Comparison of ENCODE assay signal across 1 cellular context in genomic region chr19:35040826-35041547, GRCh38.
TF ChIP-seq lines count a peak whose summit lies in the region.

No MANE protein-coding gene starts in this region.

TF ChIP-seq in HepG2, 621 proteins besides CTCF, POLR2A, EP300 and RAD21 (continued from another document and continues in another):
- TF ChIP-seq ZBTB40 (IDR thresholded peaks at IDR 0.05) = no peak
- TF ChIP-seq ZBTB40 (CRISPR knock-in tag; IDR thresholded peaks at IDR 0.05) = peak; percentile 93
- TF ChIP-seq, protein P1, sequence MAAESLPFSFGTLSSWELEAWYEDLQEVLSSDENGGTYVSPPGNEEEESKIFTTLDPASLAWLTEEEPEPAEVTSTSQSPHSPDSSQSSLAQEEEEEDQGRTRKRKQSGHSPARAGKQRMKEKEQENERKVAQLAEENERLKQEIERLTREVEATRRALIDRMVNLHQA (CRISPR knock-in tag; IDR thresholded peaks at IDR 0.05) = no peak
- peak; percentile 96 for TF ChIP-seq CCDC6 (CRISPR knock-in tag; IDR thresholded peaks at IDR 0.05)
- TF ChIP-seq POGZ (CRISPR knock-in tag; IDR thresholded peaks at IDR 0.05) = peak; percentile 87
- TF ChIP-seq ERF (CRISPR knock-in tag; IDR thresholded peaks at IDR 0.05) = peak; percentile 95
- TF ChIP-seq ETV5 (CRISPR knock-in tag; IDR thresholded peaks at IDR 0.05; ENCODE audit: borderline replicate concordance) = peak; percentile 100
- TF ChIP-seq, protein P2, sequence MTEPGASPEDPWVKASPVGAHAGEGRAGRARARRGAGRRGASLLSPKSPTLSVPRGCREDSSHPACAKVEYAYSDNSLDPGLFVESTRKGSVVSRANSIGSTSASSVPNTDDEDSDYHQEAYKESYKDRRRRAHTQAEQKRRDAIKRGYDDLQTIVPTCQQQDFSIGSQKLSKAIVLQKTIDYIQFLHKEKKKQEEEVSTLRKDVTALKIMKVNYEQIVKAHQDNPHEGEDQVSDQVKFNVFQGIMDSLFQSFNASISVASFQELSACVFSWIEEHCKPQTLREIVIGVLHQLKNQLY (CRISPR knock-in tag; IDR thresholded peaks at IDR 0.05) = peak; percentile 86
- TF ChIP-seq ZBTB4 (CRISPR knock-in tag; IDR thresholded peaks at IDR 0.05; ENCODE audit: borderline replicate concordance) = peak; percentile 81; the same call in 1 of the 2 replicates
- TF ChIP-seq NPAS2 (CRISPR knock-in tag; IDR thresholded peaks at IDR 0.05; ENCODE audit: borderline replicate concordance) = no peak
- TF ChIP-seq ZNF24 (IDR thresholded peaks at IDR 0.05) = no peak
- peak; percentile 87; the same call in 1 of the 2 replicates for TF ChIP-seq ZNF773 (CRISPR knock-in tag; IDR thresholded peaks at IDR 0.05; ENCODE audit: borderline replicate concordance)
- TF ChIP-seq, protein P3, sequence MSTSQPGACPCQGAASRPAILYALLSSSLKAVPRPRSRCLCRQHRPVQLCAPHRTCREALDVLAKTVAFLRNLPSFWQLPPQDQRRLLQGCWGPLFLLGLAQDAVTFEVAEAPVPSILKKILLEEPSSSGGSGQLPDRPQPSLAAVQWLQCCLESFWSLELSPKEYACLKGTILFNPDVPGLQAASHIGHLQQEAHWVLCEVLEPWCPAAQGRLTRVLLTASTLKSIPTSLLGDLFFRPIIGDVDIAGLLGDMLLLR (CRISPR knock-in tag; IDR thresholded peaks at IDR 0.05) = 0 out of 2 replicates have a peak, but pooled peaks have one; percentile 72
- TF ChIP-seq LCORL (IDR thresholded peaks at IDR 0.05) = peak; percentile 81
- TF ChIP-seq LCORL (CRISPR knock-in tag; IDR thresholded peaks at IDR 0.05) = peak; percentile 100
- TF ChIP-seq FOSL2 (CRISPR knock-in tag; IDR thresholded peaks at IDR 0.05) = peak; percentile 74
- 0 out of 2 replicates have a peak, but pooled peaks have one; percentile 35 for TF ChIP-seq LBX2 (CRISPR knock-in tag; IDR thresholded peaks at IDR 0.05; ENCODE audit: borderline replicate concordance)
- 0 out of 2 replicates have a peak, but pooled peaks have one; percentile 82 for TF ChIP-seq ZNF503 (CRISPR knock-in tag; IDR thresholded peaks at IDR 0.05)
- peak; percentile 16; the same call in 1 of the 2 replicates for TF ChIP-seq ZNF557 (CRISPR knock-in tag; IDR thresholded peaks at IDR 0.05)
- TF ChIP-seq SNRNP70 (IDR thresholded peaks at IDR 0.05; ENCODE audit: low read depth, low read length) = no peak
- peak; percentile 83; the same call in 1 of the 2 replicates for TF ChIP-seq ZNF20 (CRISPR knock-in tag; IDR thresholded peaks at IDR 0.05)
- 0 out of 2 replicates have a peak, but pooled peaks have one; percentile 38 for TF ChIP-seq HNRNPUL1 (IDR thresholded peaks at IDR 0.05; ENCODE audit: low read depth, low read length)
- peak; percentile 74 for TF ChIP-seq ZNF816 (CRISPR knock-in tag; IDR thresholded peaks at IDR 0.05; ENCODE audit: borderline replicate concordance)
- TF ChIP-seq STAG1 (CRISPR knock-in tag; IDR thresholded peaks at IDR 0.05) = peak; percentile 19; the same call in 1 of the 2 replicates
- TF ChIP-seq, protein P4, sequence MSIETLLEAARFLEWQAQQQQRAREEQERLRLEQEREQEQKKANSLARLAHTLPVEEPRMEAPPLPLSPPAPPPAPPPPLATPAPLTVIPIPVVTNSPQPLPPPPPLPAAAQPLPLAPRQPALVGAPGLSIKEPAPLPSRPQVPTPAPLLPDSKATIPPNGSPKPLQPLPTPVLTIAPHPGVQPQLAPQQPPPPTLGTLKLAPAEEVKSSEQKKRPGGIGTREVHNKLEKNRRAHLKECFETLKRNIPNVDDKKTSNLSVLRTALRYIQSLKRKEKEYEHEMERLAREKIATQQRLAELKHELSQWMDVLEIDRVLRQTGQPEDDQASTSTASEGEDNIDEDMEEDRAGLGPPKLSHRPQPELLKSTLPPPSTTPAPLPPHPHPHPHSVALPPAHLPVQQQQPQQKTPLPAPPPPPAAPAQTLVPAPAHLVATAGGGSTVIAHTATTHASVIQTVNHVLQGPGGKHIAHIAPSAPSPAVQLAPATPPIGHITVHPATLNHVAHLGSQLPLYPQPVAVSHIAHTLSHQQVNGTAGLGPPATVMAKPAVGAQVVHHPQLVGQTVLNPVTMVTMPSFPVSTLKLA (IDR thresholded peaks at IDR 0.05) = peak; percentile 67
- TF ChIP-seq CBFB (CRISPR knock-in tag; IDR thresholded peaks at IDR 0.05) = peak; percentile 72; the same call in 1 of the 2 replicates
- no peak for TF ChIP-seq ZNF775 (CRISPR knock-in tag; IDR thresholded peaks at IDR 0.05; ENCODE audit: borderline replicate concordance)
- no peak; the same call in 1 of the 2 replicates for TF ChIP-seq TOE1 (CRISPR knock-in tag; IDR thresholded peaks at IDR 0.05)
- peak; percentile 92; the same call in 1 of the 2 replicates for TF ChIP-seq SNAPC5 (CRISPR knock-in tag; IDR thresholded peaks at IDR 0.05; ENCODE audit: borderline replicate concordance)
- peak; percentile 91; the same call in 1 of the 2 replicates for TF ChIP-seq ZNF564 (CRISPR knock-in tag; IDR thresholded peaks at IDR 0.05)
- TF ChIP-seq ZNF205 (CRISPR knock-in tag; IDR thresholded peaks at IDR 0.05) = peak; percentile 46; the same call in 1 of the 2 replicates
- TF ChIP-seq, protein P5, sequence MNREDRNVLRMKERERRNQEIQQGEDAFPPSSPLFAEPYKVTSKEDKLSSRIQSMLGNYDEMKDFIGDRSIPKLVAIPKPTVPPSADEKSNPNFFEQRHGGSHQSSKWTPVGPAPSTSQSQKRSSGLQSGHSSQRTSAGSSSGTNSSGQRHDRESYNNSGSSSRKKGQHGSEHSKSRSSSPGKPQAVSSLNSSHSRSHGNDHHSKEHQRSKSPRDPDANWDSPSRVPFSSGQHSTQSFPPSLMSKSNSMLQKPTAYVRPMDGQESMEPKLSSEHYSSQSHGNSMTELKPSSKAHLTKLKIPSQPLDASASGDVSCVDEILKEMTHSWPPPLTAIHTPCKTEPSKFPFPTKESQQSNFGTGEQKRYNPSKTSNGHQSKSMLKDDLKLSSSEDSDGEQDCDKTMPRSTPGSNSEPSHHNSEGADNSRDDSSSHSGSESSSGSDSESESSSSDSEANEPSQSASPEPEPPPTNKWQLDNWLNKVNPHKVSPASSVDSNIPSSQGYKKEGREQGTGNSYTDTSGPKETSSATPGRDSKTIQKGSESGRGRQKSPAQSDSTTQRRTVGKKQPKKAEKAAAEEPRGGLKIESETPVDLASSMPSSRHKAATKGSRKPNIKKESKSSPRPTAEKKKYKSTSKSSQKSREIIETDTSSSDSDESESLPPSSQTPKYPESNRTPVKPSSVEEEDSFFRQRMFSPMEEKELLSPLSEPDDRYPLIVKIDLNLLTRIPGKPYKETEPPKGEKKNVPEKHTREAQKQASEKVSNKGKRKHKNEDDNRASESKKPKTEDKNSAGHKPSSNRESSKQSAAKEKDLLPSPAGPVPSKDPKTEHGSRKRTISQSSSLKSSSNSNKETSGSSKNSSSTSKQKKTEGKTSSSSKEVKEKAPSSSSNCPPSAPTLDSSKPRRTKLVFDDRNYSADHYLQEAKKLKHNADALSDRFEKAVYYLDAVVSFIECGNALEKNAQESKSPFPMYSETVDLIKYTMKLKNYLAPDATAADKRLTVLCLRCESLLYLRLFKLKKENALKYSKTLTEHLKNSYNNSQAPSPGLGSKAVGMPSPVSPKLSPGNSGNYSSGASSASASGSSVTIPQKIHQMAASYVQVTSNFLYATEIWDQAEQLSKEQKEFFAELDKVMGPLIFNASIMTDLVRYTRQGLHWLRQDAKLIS (CRISPR knock-in tag; IDR thresholded peaks at IDR 0.05) = no peak
- TF ChIP-seq KDM6A (CRISPR knock-in tag; IDR thresholded peaks at IDR 0.05; ENCODE audit: low read depth) = peak; percentile 95
- TF ChIP-seq ZNF44 (CRISPR knock-in tag; IDR thresholded peaks at IDR 0.05) = no peak
